Comparison of ENCODE assay signal across 8 cellular contexts in genomic region chr9:15423328-15423985, GRCh38. TPM values are rescaled to one million over a fixed set of nuclear protein-coding genes. Genes with fewer than 3 reads are reported as not detected.
DNase-seq lines count a peak whose midpoint lies in the region; ATAC-seq and TF ChIP-seq lines count a peak whose summit lies in the region.

No MANE protein-coding gene starts in this region.

- H3K4me1 Mint-ChIP-seq in activated CD4-positive, alpha-beta T cell treated with anti-CD3 and anti-CD28 coated beads, Interleukin-2, amount 10 ng/mL, durations not matched to agents 24 days and 14 days = peaks cover 39% of the 10 kb centered on the region

- no peaks in the 10 kb centered on the region for H3K27me3 ChIP-seq in aorta (ENCODE audit: control insufficient read depth in 1 of 2, insufficient read depth in 2 of 2, low read length in 1 of 2)

- H3K4me3 Mint-ChIP-seq in activated CD4-positive, alpha-beta T cell treated with anti-CD3 and anti-CD28 coated beads, Interleukin-2, amount 10 ng/mL, durations not matched to agents 24 days and 14 days = peak overlapping the region; percentile 97

- 1 to 2% methylated on average over 16 of the region's 16 CpGs for WGBS in aorta, 2 donors

- ATAC-seq in aorta (ENCODE audit: low FRiP score) (no peak), HG03565 (IDR thresholded peaks at IDR 0.05; ENCODE audit: unreplicated experiment) (no peak)

- H3K9me3 ChIP-seq in aorta (ENCODE audit: control insufficient read depth, low read length) = no peaks in the 10 kb centered on the region

- H3K4me3 ChIP-seq in cardiac fibroblast (replicated peaks in 1 of 2; ENCODE audit: low read depth in 2 of 2, low read length in 2 of 2) (peak overlapping the region; percentile 95 to 99), aorta (ENCODE audit: low read length in 2 of 2) (peak overlapping the region; percentile 61 to 79)

- intact Hi-C loops in activated CD4-positive, alpha-beta T cell treated with anti-CD3 and anti-CD28 coated beads, Interleukin-2, amount 10 ng/mL, durations not matched to agents 24 days and 14 days (cut with micrococcal nuclease) = loop anchor here (2.0 to 10.0 kb wide), 8 partner anchors 64 to 319 kb away; partner anchors contain the start of gene CCDC171
- intact Hi-C loops in aorta (cut with DNase I) = loop anchor here (5.0 to 10.0 kb wide), 3 partner anchors 51 to 116 kb away; partner anchors contain the start of gene TTC39B (in 1 of the 2)

- peaks cover 2% of the 10 kb centered on the region in 2 donors for H3K36me3 ChIP-seq in aorta (ENCODE audit: control insufficient read depth in 1 of 2, insufficient read depth in 2 of 2, low read length in 1 of 2)

- DNase-seq in activated CD4-positive, alpha-beta T cell treated with anti-CD3 and anti-CD28 coated beads, Interleukin-2, amount 10 ng/mL, durations not matched to agents 24 days and 14 days = no peak
- DNase-seq in activated CD4-positive, alpha-beta T cell treated with anti-CD3 and anti-CD28 coated beads, Interleukin-2, amount 50 U/mL, for 4 hours = no peak
- peak; percentile 76 for DNase-seq in NCI-H69 (lab: John Stamatoyannopoulos, UW)
- DNase-seq in cardiac fibroblast (ENCODE audit: low read depth in 2 of 2) = peak; percentile 45 to 57
- peak; percentile 35 to 51 for DNase-seq in lung microvascular endothelial cell (ENCODE audit: low read depth in 2 of 2)
- DNase-seq in aorta = no peak
- DNase-seq in GM20000 (ENCODE audit: low spot score) = no peak

- peak overlapping the region; percentile 91 for H3K27ac Mint-ChIP-seq in activated CD4-positive, alpha-beta T cell treated with anti-CD3 and anti-CD28 coated beads, Interleukin-2, amount 10 ng/mL, durations not matched to agents 24 days and 14 days

- H3K27me3 Mint-ChIP-seq in activated CD4-positive, alpha-beta T cell treated with anti-CD3 and anti-CD28 coated beads, Interleukin-2, amount 10 ng/mL, durations not matched to agents 24 days and 14 days = peaks cover 5% of the 10 kb centered on the region

- TF ChIP-seq CTCF in cardiac fibroblast (IDR thresholded peaks at IDR 0.05; ENCODE audit: low read depth, low read length) (peak; percentile 7), GM20000 (IDR thresholded peaks at IDR 0.05; ENCODE audit: extremely low read depth, missing control alignments) (no peak)

- peaks cover 29% of the 10 kb centered on the region for H3K36me3 Mint-ChIP-seq in activated CD4-positive, alpha-beta T cell treated with anti-CD3 and anti-CD28 coated beads, Interleukin-2, amount 10 ng/mL, durations not matched to agents 24 days and 14 days (ENCODE audit: low read depth)

- H3K4me1 ChIP-seq in aorta (ENCODE audit: control insufficient read depth in 1 of 2, insufficient read depth in 2 of 2, low read length in 2 of 2) = no peaks in the 10 kb centered on the region

- no peaks in the 10 kb centered on the region for H3K9me3 Mint-ChIP-seq in activated CD4-positive, alpha-beta T cell treated with anti-CD3 and anti-CD28 coated beads, Interleukin-2, amount 10 ng/mL, durations not matched to agents 24 days and 14 days

- H3K27ac ChIP-seq in aorta (ENCODE audit: low read depth in 1 of 2, low read length in 2 of 2) = no peak overlapping the region

RNA-seq across cellular contexts. Expression of gene SNAPC3, which starts 0.8 kb away (rescaled TPM):
- 31.7 and 35.9 TPM in 2 replicates for total RNA-seq in activated CD4-positive, alpha-beta T cell treated with anti-CD3 and anti-CD28 coated beads, Interleukin-2, amount 10 ng/mL, durations not matched to agents 24 days and 14 days
- total RNA-seq in lung microvascular endothelial cell (17.7 and 30.6 TPM in 2 replicates), aorta (10 to 100 TPM; 29.5 to 48.9 TPM)
- 10 to 100 TPM; 16.2 to 33.0 TPM for polyA plus RNA-seq in aorta

Comparison
In these comparisons a context has a peak if more than half of its experiments do, and no peak if none do; other contexts are left out.
1. DNase-seq: peak in NCI-H69 (single experiment), cardiac fibroblast (2 of 2) and lung microvascular endothelial cell (2 of 2); none in activated CD4-positive, alpha-beta T cell treated with anti-CD3 and anti-CD28 coated beads, Interleukin-2, amount 10 ng/mL, durations not matched to agents 24 days and 14 days (single experiment), activated CD4-positive, alpha-beta T cell treated with anti-CD3 and anti-CD28 coated beads, Interleukin-2, amount 50 U/mL, for 4 hours (0 of 2), aorta (0 of 2) and GM20000 (single experiment).